8 cellular contexts compared by ENCODE assay signal in genomic region chr2:165016772-165017411, GRCh38.
A peak's percentile ranks its signal among the peaks of the same experiment; 100 is the strongest.
DNase-seq lines count a peak whose midpoint lies in the region; TF ChIP-seq lines count a peak whose summit lies in the region.

No MANE protein-coding gene starts in this region.

- H3K27ac ChIP-seq in SK-N-SH (ENCODE audit: low read depth in 2 of 2, low read length in 1 of 2) (no peak overlapping the region; a peak in 1 of 4 replicates), parathyroid adenoma (no peak overlapping the region)

- no peaks in the 10 kb centered on the region for H3K9me3 ChIP-seq in SK-N-SH
- no peaks in the 10 kb centered on the region for H3K9me3 ChIP-seq in parathyroid adenoma (ENCODE audit: control insufficient read depth, low read length)

- no peaks in the 10 kb centered on the region for H3F3A ChIP-seq in SK-N-SH (replicated peaks; ENCODE audit: insufficient read depth)

- CTCF ChIA-PET in activated naive CD4-positive, alpha-beta T cell treated with anti-CD3 and anti-CD28 coated beads for 36 hours (lab: Charles Lee), result interaction anchor here (0.6 to 3.8 kb wide), 11 partner anchors 10 to 339 kb away, joined by 3 to 42 read pairs (median 4); partner anchors contain the start of gene SCN3A
- CTCF ChIA-PET in activated naive CD4-positive, alpha-beta T cell treated with anti-CD3 and anti-CD28 coated beads, Interleukin-2, amount 10 ng/mL, durations not matched to agents 7 days and 5 days (lab: Charles Lee), result interaction anchor here (0.8 to 1.9 kb wide), 9 partner anchors 10 to 1106 kb away, joined by 3 to 10 read pairs (median 4); partner anchors contain the start of gene SCN3A
- CTCF ChIA-PET in SK-N-SH (lab: Yijun Ruan, JAX), result interaction anchor here (0.6 to 7.5 kb wide), 79 partner anchors 8 to 857 kb away, joined by 3 to 300 read pairs (median 5); partner anchors contain the start of genes SCN2A, SCN3A and SLC38A11

- H3K4me3 ChIP-seq in SK-N-SH (ENCODE audit: low read depth in 2 of 2, low read length in 1 of 2), result peak overlapping the region in 1 of 2 experiments; percentile 43; a peak in 1 of 4 replicates
- H3K4me3 ChIP-seq in fibroblast of pulmonary artery (replicated peaks; ENCODE audit: low read depth, low read length), result no peak overlapping the region
- H3K4me3 ChIP-seq in parathyroid adenoma (ENCODE audit: low read depth, low read length), result no peak overlapping the region

- intact Hi-C loops in activated naive CD4-positive, alpha-beta T cell treated with anti-CD3 and anti-CD28 coated beads for 36 hours (cut with micrococcal nuclease), result loop anchor here (1.0 to 10.0 kb wide), 5 partner anchors 187 to 857 kb away; partner anchors contain the start of gene SCN3A

- no peaks in the 10 kb centered on the region for H3K36me3 Mint-ChIP-seq in activated naive CD4-positive, alpha-beta T cell treated with anti-CD3 and anti-CD28 coated beads for 36 hours (ENCODE audit: low read depth)
- no peaks in the 10 kb centered on the region for H3K36me3 Mint-ChIP-seq in activated naive CD4-positive, alpha-beta T cell treated with anti-CD3 and anti-CD28 coated beads, Interleukin-2, amount 10 ng/mL, durations not matched to agents 7 days and 5 days

- H3K4me1 Mint-ChIP-seq in activated naive CD4-positive, alpha-beta T cell treated with anti-CD3 and anti-CD28 coated beads for 36 hours (ENCODE audit: low read depth), result no peaks in the 10 kb centered on the region
- H3K4me1 Mint-ChIP-seq in activated naive CD4-positive, alpha-beta T cell treated with anti-CD3 and anti-CD28 coated beads, Interleukin-2, amount 10 ng/mL, durations not matched to agents 7 days and 5 days, result no peaks in the 10 kb centered on the region

- H3K27me3 ChIP-seq in SK-N-SH (ENCODE audit: insufficient read depth) (no peaks in the 10 kb centered on the region), parathyroid adenoma (ENCODE audit: control insufficient read depth, insufficient read depth, low read length) (no peaks in the 10 kb centered on the region)

- no peak for TF ChIP-seq EP300 in SK-N-SH (IDR thresholded peaks at IDR 0.05; ENCODE audit: borderline replicate concordance in 1 of 2, low read depth in 1 of 2, low read length in 1 of 2)

- H4K20me1 ChIP-seq in SK-N-SH (ENCODE audit: insufficient read depth), result no peaks in the 10 kb centered on the region

- H3K9me2 ChIP-seq in SK-N-SH, result no peaks in the 10 kb centered on the region

- peak; percentile 95 for TF ChIP-seq RAD21 in SK-N-SH (IDR thresholded peaks at IDR 0.05; ENCODE audit: low read length)

- POLR2A ChIA-PET in SK-N-SH (lab: Yijun Ruan, JAX), result interaction anchor here (0.9 to 1.6 kb wide), 2 partner anchors 51 to 187 kb away, joined by 4 read pairs; partner anchors contain the start of gene SCN3A

- H3K4me1 ChIP-seq in SK-N-SH (ENCODE audit: control insufficient read depth in 1 of 2, insufficient read depth in 2 of 2, low read depth in 1 of 2, low read length in 1 of 2) (peaks cover 0 to 5% of the 10 kb centered on the region in 2 experiments; a peak in 2 of 4 replicates), parathyroid adenoma (no peaks in the 10 kb centered on the region)

- H3K36me3 ChIP-seq in SK-N-SH (replicated peaks in 1 of 2; ENCODE audit: control insufficient read depth in 1 of 2, insufficient read depth in 2 of 2, low read length in 1 of 2), result no peaks in the 10 kb centered on the region
- no peaks in the 10 kb centered on the region for H3K36me3 ChIP-seq in parathyroid adenoma (ENCODE audit: control insufficient read depth, insufficient read depth, low read length)

- DNase-seq in activated naive CD4-positive, alpha-beta T cell treated with anti-CD3 and anti-CD28 coated beads for 36 hours, result peak; percentile 50
- no peak for DNase-seq in activated naive CD4-positive, alpha-beta T cell treated with anti-CD3 and anti-CD28 coated beads, Interleukin-2, amount 10 ng/mL, durations not matched to agents 7 days and 5 days
- DNase-seq in HCEC 1CT (peak; percentile 53), SK-N-SH (peak; percentile 62), fibroblast of pulmonary artery (ENCODE audit: low read depth) (peak; percentile 54)
- DNase-seq in stimulated activated CD4-positive, alpha-beta T cell treated with anti-CD3 and anti-CD28 coated beads, Interleukin-4, amount 100 ng/mL, for 24 hours, result no peak

- H3K27ac Mint-ChIP-seq in activated naive CD4-positive, alpha-beta T cell treated with anti-CD3 and anti-CD28 coated beads for 36 hours, result no peak overlapping the region
- no peak overlapping the region for H3K27ac Mint-ChIP-seq in activated naive CD4-positive, alpha-beta T cell treated with anti-CD3 and anti-CD28 coated beads, Interleukin-2, amount 10 ng/mL, durations not matched to agents 7 days and 5 days

- TF ChIP-seq CTCF in LNCAP (IDR thresholded peaks at IDR 0.05), result peak; percentile 60
- peak; percentile 84 for TF ChIP-seq CTCF in SK-N-SH (IDR thresholded peaks at IDR 0.05)
- peak; percentile 80 for TF ChIP-seq CTCF in fibroblast of pulmonary artery (IDR thresholded peaks at IDR 0.05; ENCODE audit: low read length, missing control alignments)
- peak; percentile 62 for TF ChIP-seq CTCF in parathyroid adenoma (IDR thresholded peaks at IDR 0.05)

- no peak overlapping the region for H3K4me3 Mint-ChIP-seq in activated naive CD4-positive, alpha-beta T cell treated with anti-CD3 and anti-CD28 coated beads for 36 hours
- no peak overlapping the region for H3K4me3 Mint-ChIP-seq in activated naive CD4-positive, alpha-beta T cell treated with anti-CD3 and anti-CD28 coated beads, Interleukin-2, amount 10 ng/mL, durations not matched to agents 7 days and 5 days

- H3K4me2 ChIP-seq in SK-N-SH, result peak overlapping the region; percentile 28; the same call in 1 of the 2 replicates
- no peak overlapping the region for H3K4me2 ChIP-seq in parathyroid adenoma (ENCODE audit: low read length)

- H3K79me2 ChIP-seq in SK-N-SH (ENCODE audit: insufficient read depth) (no peaks in the 10 kb centered on the region), parathyroid adenoma (no peaks in the 10 kb centered on the region)

- H3K9ac ChIP-seq in SK-N-SH, result no peak overlapping the region
- H3K9ac ChIP-seq in parathyroid adenoma, result no peak overlapping the region

- no peaks in the 10 kb centered on the region for H3K9me3 Mint-ChIP-seq in activated naive CD4-positive, alpha-beta T cell treated with anti-CD3 and anti-CD28 coated beads for 36 hours
- no peaks in the 10 kb centered on the region for H3K9me3 Mint-ChIP-seq in activated naive CD4-positive, alpha-beta T cell treated with anti-CD3 and anti-CD28 coated beads, Interleukin-2, amount 10 ng/mL, durations not matched to agents 7 days and 5 days

- peaks cover 13% of the 10 kb centered on the region for H3K27me3 Mint-ChIP-seq in activated naive CD4-positive, alpha-beta T cell treated with anti-CD3 and anti-CD28 coated beads for 36 hours (ENCODE audit: low read depth)
- no peaks in the 10 kb centered on the region for H3K27me3 Mint-ChIP-seq in activated naive CD4-positive, alpha-beta T cell treated with anti-CD3 and anti-CD28 coated beads, Interleukin-2, amount 10 ng/mL, durations not matched to agents 7 days and 5 days

- 31% methylated on average over 15 of the region's 15 CpGs for WGBS in SK-N-SH (ENCODE audit: low lambda C conversion rate)

- H2AFZ ChIP-seq in SK-N-SH (ENCODE audit: low read depth), result no peak overlapping the region
- peak overlapping the region; percentile 45 for H2AFZ ChIP-seq in parathyroid adenoma

TF ChIP-seq in SK-N-SH, 30 proteins besides CTCF, POLR2A, EP300 and RAD21:
- TF ChIP-seq RXRA (IDR thresholded peaks at IDR 0.05; ENCODE audit: borderline replicate concordance, low read depth) (no peak), RCOR1 (IDR thresholded peaks at IDR 0.05; ENCODE audit: low read length) (no peak), GATA2 (CRISPR knock-in tag; IDR thresholded peaks at IDR 0.05) (no peak), MXI1 (IDR thresholded peaks at IDR 0.05; ENCODE audit: low read depth, low read length) (peak; percentile 37; the same call in 1 of the 2 replicates), POLR2AphosphoS5 (IDR thresholded peaks at IDR 0.05; ENCODE audit: low read depth, low read length) (no peak), RFX5 (IDR thresholded peaks at IDR 0.05; ENCODE audit: low read length) (0 out of 2 replicates have a peak, but pooled peaks have one; percentile 25), SMC3 (IDR thresholded peaks at IDR 0.05; ENCODE audit: low read depth, low read length) (peak; percentile 90)
TF ChIP-seq in SK-N-SH: peak in this region for 3.

Comparison
In these comparisons a context has a peak if more than half of its experiments do, and no peak if none do; other contexts are left out.
1. DNase-seq: peak in activated naive CD4-positive, alpha-beta T cell treated with anti-CD3 and anti-CD28 coated beads for 36 hours (single experiment), HCEC 1CT (single experiment), SK-N-SH (single experiment) and fibroblast of pulmonary artery (single experiment); none in activated naive CD4-positive, alpha-beta T cell treated with anti-CD3 and anti-CD28 coated beads, Interleukin-2, amount 10 ng/mL, durations not matched to agents 7 days and 5 days (single experiment) and stimulated activated CD4-positive, alpha-beta T cell treated with anti-CD3 and anti-CD28 coated beads, Interleukin-4, amount 100 ng/mL, for 24 hours (single experiment).
2. Peak in every context shown above with its lines, with median percentiles within 50 percentile points of each other: CTCF ChIP-seq.